ENCODE assay signal across 1 cellular context in the genomic region with DNA sequence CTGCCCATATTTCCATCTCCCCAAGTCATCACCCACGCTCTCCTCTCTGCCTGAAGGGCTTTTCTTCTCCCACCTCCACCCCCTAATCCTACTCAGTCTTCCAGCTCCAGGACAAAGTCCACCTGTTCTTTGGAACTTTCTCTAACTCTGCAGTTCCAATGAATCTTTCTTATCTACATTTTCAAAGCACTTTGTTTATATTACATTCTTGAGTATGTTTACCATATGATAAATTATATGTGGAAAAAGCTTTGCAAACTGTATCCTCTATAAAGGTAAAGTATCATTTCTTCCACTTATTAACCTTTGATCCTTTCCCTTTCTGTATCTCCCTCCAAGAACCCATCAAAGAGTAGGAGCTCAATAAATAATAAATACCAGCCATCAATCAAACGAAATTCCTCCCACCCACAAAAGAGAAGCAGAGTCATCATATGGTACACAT.
TF ChIP-seq lines count a peak whose summit lies in the region.

No MANE protein-coding gene starts in this region.

TF ChIP-seq in HEK293, 187 proteins besides CTCF, POLR2A, EP300 and RAD21 (continued from another document and continues in another):
- TF ChIP-seq, protein P1, sequence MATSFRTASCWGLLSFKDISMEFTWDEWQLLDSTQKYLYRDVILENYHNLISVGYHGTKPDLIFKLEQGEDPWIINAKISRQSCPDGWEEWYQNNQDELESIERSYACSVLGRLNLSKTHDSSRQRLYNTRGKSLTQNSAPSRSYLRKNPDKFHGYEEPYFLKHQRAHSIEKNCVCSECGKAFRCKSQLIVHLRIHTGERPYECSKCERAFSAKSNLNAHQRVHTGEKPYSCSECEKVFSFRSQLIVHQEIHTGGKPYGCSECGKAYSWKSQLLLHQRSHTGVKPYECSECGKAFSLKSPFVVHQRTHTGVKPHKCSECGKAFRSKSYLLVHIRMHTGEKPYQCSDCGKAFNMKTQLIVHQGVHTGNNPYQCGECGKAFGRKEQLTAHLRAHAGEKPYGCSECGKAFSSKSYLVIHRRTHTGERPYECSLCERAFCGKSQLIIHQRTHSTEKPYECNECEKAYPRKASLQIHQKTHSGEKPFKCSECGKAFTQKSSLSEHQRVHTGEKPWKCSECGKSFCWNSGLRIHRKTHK (tag by site-specific recombination; IDR thresholded peaks at IDR 0.05), result no peak
- TF ChIP-seq ZEB2 (tag by site-specific recombination; IDR thresholded peaks at IDR 0.05) (0 out of 2 replicates have a peak, but pooled peaks have one; percentile 37), HOXC10 (CRISPR knock-in tag; IDR thresholded peaks at IDR 0.05) (no peak), YY2 (tag by site-specific recombination; IDR thresholded peaks at IDR 0.05) (no peak), KLF7 (tag by site-specific recombination; IDR thresholded peaks at IDR 0.05; ENCODE audit: borderline replicate concordance) (no peak), ZNF549 (tag by site-specific recombination; IDR thresholded peaks at IDR 0.05) (no peak), ZNF354C (tag by site-specific recombination; IDR thresholded peaks at IDR 0.05; ENCODE audit: borderline replicate concordance, low read depth) (no peak), ZNF223 (tag by site-specific recombination; IDR thresholded peaks at IDR 0.05) (no peak), ZNF175 (tag by site-specific recombination; IDR thresholded peaks at IDR 0.05) (no peak), ZNF792 (tag by site-specific recombination; IDR thresholded peaks at IDR 0.05) (no peak), TCF7L2 (IDR thresholded peaks at IDR 0.05; ENCODE audit: borderline replicate concordance, low read depth, low read length) (peak; percentile 80; the same call in 1 of the 2 replicates), KLF8 (tag by site-specific recombination; IDR thresholded peaks at IDR 0.05) (0 out of 2 replicates have a peak, but pooled peaks have one; percentile 24), ZNF768 (tag by site-specific recombination; IDR thresholded peaks at IDR 0.05) (no peak), ZNF843 (tag by site-specific recombination; IDR thresholded peaks at IDR 0.05) (peak; percentile 98), ZNF510 (tag by site-specific recombination; IDR thresholded peaks at IDR 0.05; ENCODE audit: insufficient replicate concordance) (no peak), ZNF837 (tag by site-specific recombination; IDR thresholded peaks at IDR 0.05) (no peak), ZNF521 (tag by site-specific recombination; IDR thresholded peaks at IDR 0.05) (no peak), ZBTB17 (tag by site-specific recombination; IDR thresholded peaks at IDR 0.05) (peak; percentile 71), ZNF302 (tag by site-specific recombination; IDR thresholded peaks at IDR 0.05; ENCODE audit: low read depth) (no peak), SP2 (tag by site-specific recombination; IDR thresholded peaks at IDR 0.05) (no peak), ZBTB1 (tag by site-specific recombination; IDR thresholded peaks at IDR 0.05) (no peak), ZNF624 (tag by site-specific recombination; IDR thresholded peaks at IDR 0.05) (no peak), ZNF707 (tag by site-specific recombination; IDR thresholded peaks at IDR 0.05) (no peak), BCL11A (tag by site-specific recombination; IDR thresholded peaks at IDR 0.05; ENCODE audit: low read depth) (no peak), SP7 (tag by site-specific recombination; IDR thresholded peaks at IDR 0.05) (0 out of 2 replicates have a peak, but pooled peaks have one; percentile 23), ZNF274 (IDR thresholded peaks at IDR 0.05; ENCODE audit: low read length) (no peak), ZNF274 (tag by site-specific recombination; IDR thresholded peaks at IDR 0.05; ENCODE audit: borderline replicate concordance) (no peak), ZNF600 (tag by site-specific recombination; IDR thresholded peaks at IDR 0.05) (peak; percentile 75), ZSCAN23 (tag by site-specific recombination; IDR thresholded peaks at IDR 0.05) (no peak), ZNF416 (tag by site-specific recombination; IDR thresholded peaks at IDR 0.05) (no peak), SP3 (tag by site-specific recombination; IDR thresholded peaks at IDR 0.05) (no peak), ZNF19 (tag by site-specific recombination; IDR thresholded peaks at IDR 0.05; ENCODE audit: low read depth) (0 out of 2 replicates have a peak, but pooled peaks have one; percentile 51), ZNF23 (tag by site-specific recombination; IDR thresholded peaks at IDR 0.05; ENCODE audit: borderline replicate concordance) (no peak), SCRT2 (tag by site-specific recombination; IDR thresholded peaks at IDR 0.05) (no peak), ZNF10 (tag by site-specific recombination; IDR thresholded peaks at IDR 0.05) (no peak), ZNF571 (tag by site-specific recombination; IDR thresholded peaks at IDR 0.05) (no peak), TRIM28 (IDR thresholded peaks at IDR 0.05; ENCODE audit: borderline replicate concordance, low read length) (no peak), ZNF473 (tag by site-specific recombination; IDR thresholded peaks at IDR 0.05) (no peak), ZXDB (tag by site-specific recombination; IDR thresholded peaks at IDR 0.05) (peak; percentile 93), HOXA7 (CRISPR knock-in tag; IDR thresholded peaks at IDR 0.05; ENCODE audit: borderline replicate concordance) (no peak), ZNF221 (tag by site-specific recombination; IDR thresholded peaks at IDR 0.05; ENCODE audit: borderline replicate concordance) (no peak), OSR2 (tag by site-specific recombination; IDR thresholded peaks at IDR 0.05) (peak; percentile 86), ZNF785 (tag by site-specific recombination; IDR thresholded peaks at IDR 0.05) (no peak)
- TF ChIP-seq, protein P2, sequence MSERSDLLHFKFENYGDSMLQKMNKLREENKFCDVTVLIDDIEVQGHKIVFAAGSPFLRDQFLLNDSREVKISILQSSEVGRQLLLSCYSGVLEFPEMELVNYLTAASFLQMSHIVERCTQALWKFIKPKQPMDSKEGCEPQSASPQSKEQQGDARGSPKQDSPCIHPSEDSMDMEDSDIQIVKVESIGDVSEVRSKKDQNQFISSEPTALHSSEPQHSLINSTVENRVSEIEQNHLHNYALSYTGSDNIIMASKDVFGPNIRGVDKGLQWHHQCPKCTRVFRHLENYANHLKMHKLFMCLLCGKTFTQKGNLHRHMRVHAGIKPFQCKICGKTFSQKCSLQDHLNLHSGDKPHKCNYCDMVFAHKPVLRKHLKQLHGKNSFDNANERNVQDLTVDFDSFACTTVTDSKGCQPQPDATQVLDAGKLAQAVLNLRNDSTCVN (tag by site-specific recombination; optimal IDR thresholded peaks at IDR 0.05), result no peak
- TF ChIP-seq, protein P3, sequence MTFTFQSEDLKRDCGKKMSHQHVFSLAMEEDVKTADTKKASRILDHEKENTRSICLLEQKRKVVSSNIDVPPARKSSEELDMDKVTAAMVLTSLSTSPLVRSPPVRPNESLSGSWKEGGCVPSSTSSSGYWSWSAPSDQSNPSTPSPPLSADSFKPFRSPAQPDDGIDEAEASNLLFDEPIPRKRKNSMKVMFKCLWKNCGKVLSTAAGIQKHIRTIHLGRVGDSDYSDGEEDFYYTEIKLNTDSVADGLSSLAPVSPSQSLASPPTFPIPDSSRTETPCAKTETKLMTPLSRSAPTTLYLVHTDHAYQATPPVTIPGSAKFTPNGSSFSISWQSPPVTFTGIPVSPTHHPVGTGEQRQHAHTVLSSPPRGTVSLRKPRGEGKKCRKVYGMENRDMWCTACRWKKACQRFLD (tag by site-specific recombination; IDR thresholded peaks at IDR 0.05), result no peak
- TF ChIP-seq, protein P4, sequence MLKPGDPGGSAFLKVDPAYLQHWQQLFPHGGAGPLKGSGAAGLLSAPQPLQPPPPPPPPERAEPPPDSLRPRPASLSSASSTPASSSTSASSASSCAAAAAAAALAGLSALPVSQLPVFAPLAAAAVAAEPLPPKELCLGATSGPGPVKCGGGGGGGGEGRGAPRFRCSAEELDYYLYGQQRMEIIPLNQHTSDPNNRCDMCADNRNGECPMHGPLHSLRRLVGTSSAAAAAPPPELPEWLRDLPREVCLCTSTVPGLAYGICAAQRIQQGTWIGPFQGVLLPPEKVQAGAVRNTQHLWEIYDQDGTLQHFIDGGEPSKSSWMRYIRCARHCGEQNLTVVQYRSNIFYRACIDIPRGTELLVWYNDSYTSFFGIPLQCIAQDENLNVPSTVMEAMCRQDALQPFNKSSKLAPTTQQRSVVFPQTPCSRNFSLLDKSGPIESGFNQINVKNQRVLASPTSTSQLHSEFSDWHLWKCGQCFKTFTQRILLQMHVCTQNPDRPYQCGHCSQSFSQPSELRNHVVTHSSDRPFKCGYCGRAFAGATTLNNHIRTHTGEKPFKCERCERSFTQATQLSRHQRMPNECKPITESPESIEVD (tag by site-specific recombination; IDR thresholded peaks at IDR 0.05), result peak; percentile 83
- TF ChIP-seq, protein P5, sequence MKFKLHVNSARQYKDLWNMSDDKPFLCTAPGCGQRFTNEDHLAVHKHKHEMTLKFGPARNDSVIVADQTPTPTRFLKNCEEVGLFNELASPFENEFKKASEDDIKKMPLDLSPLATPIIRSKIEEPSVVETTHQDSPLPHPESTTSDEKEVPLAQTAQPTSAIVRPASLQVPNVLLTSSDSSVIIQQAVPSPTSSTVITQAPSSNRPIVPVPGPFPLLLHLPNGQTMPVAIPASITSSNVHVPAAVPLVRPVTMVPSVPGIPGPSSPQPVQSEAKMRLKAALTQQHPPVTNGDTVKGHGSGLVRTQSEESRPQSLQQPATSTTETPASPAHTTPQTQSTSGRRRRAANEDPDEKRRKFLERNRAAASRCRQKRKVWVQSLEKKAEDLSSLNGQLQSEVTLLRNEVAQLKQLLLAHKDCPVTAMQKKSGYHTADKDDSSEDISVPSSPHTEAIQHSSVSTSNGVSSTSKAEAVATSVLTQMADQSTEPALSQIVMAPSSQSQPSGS (tag by site-specific recombination; IDR thresholded peaks at IDR 0.05; ENCODE audit: low read depth), result no peak
- TF ChIP-seq, protein P6, sequence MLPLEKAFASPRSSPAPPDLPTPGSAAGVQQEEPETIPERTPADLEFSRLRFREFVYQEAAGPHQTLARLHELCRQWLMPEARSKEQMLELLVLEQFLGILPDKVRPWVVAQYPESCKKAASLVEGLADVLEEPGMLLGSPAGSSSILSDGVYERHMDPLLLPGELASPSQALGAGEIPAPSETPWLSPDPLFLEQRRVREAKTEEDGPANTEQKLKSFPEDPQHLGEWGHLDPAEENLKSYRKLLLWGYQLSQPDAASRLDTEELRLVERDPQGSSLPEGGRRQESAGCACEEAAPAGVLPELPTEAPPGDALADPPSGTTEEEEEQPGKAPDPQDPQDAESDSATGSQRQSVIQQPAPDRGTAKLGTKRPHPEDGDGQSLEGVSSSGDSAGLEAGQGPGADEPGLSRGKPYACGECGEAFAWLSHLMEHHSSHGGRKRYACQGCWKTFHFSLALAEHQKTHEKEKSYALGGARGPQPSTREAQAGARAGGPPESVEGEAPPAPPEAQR (tag by site-specific recombination; IDR thresholded peaks at IDR 0.05), result no peak
- TF ChIP-seq, protein P7, sequence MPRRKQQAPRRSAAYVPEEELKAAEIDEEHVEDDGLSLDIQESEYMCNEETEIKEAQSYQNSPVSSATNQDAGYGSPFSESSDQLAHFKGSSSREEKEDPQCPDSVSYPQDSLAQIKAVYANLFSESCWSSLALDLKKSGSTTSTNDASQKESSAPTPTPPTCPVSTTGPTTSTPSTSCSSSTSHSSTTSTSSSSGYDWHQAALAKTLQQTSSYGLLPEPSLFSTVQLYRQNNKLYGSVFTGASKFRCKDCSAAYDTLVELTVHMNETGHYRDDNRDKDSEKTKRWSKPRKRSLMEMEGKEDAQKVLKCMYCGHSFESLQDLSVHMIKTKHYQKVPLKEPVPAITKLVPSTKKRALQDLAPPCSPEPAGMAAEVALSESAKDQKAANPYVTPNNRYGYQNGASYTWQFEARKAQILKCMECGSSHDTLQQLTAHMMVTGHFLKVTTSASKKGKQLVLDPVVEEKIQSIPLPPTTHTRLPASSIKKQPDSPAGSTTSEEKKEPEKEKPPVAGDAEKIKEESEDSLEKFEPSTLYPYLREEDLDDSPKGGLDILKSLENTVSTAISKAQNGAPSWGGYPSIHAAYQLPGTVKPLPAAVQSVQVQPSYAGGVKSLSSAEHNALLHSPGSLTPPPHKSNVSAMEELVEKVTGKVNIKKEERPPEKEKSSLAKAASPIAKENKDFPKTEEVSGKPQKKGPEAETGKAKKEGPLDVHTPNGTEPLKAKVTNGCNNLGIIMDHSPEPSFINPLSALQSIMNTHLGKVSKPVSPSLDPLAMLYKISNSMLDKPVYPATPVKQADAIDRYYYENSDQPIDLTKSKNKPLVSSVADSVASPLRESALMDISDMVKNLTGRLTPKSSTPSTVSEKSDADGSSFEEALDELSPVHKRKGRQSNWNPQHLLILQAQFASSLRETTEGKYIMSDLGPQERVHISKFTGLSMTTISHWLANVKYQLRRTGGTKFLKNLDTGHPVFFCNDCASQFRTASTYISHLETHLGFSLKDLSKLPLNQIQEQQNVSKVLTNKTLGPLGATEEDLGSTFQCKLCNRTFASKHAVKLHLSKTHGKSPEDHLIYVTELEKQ (tag by site-specific recombination; IDR thresholded peaks at IDR 0.05; ENCODE audit: borderline replicate concordance), result no peak
- TF ChIP-seq, protein P8, sequence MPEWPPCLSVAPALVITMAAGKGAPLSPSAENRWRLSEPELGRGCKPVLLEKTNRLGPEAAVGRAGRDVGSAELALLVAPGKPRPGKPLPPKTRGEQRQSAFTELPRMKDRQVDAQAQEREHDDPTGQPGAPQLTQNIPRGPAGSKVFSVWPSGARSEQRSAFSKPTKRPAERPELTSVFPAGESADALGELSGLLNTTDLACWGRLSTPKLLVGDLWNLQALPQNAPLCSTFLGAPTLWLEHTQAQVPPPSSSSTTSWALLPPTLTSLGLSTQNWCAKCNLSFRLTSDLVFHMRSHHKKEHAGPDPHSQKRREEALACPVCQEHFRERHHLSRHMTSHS (tag by site-specific recombination; IDR thresholded peaks at IDR 0.05), result no peak
- TF ChIP-seq, protein P9, sequence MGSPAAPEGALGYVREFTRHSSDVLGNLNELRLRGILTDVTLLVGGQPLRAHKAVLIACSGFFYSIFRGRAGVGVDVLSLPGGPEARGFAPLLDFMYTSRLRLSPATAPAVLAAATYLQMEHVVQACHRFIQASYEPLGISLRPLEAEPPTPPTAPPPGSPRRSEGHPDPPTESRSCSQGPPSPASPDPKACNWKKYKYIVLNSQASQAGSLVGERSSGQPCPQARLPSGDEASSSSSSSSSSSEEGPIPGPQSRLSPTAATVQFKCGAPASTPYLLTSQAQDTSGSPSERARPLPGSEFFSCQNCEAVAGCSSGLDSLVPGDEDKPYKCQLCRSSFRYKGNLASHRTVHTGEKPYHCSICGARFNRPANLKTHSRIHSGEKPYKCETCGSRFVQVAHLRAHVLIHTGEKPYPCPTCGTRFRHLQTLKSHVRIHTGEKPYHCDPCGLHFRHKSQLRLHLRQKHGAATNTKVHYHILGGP (tag by site-specific recombination; IDR thresholded peaks at IDR 0.05), result peak; percentile 94
